8 cellular contexts compared by ENCODE assay signal in the genomic region with DNA sequence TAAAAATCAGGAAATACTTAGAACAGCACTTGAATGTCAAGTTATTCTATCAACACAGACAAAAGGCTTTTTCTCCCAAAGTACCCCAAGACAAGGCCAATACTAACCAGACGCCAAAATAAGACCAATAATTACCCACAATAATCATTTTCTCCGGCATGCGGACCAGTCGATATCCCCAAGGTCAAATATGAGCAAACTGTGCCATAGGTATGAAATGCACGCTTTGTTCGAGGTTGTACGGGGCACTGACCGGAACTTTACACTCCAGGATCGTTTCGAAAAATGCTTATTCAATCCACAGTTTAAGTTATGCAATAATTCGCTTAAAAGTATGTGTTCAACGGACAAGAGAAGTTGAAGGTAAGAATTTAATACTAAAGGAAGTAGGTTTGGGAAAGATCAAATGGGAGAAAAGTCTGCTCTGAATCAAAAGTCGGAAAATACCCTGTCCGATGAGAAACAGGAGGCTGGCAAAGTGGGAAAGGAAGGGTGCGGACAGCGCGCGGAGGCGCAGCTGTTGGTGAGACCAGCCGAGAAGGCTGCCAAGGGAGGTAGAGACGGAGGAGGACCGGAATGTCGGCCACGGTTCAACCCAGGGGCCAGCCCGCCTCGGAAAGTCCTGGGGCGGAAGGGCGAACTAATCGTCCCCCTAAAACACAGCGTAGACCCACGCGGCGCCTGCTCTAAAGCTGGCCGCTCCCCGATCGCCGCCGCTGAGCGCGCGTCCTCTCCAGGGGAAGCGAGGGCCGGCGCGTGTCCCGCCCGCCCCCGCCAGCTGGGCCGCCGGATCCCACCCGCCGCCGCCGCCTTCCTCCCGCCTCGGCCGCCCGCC. TPM values are rescaled to one million over a fixed set of nuclear protein-coding genes. Genes with fewer than 3 reads are reported as not detected.
A peak's percentile ranks its signal among the peaks of the same experiment; 100 is the strongest.
DNase-seq lines count a peak whose midpoint lies in the region; ATAC-seq and TF ChIP-seq lines count a peak whose summit lies in the region.

No MANE protein-coding gene starts in this region.

- H3K4me1 Mint-ChIP-seq in Caco-2 (ENCODE audit: low read depth, unreplicated experiment), result no peaks in the 10 kb centered on the region

- CTCF ChIA-PET in Caco-2 (lab: Charles Lee), result interaction anchor here (1.1 to 2.2 kb wide), 2 partner anchors 26 to 68 kb away, joined by 4 to 5 read pairs; a partner anchor contains a TSS

- no peak for TF ChIP-seq POLR2A in adrenal gland (IDR thresholded peaks at IDR 0.05)

- POLR2A ChIA-PET in Caco-2 (lab: Charles Lee), result interaction anchor here (1.0 kb wide), 1 partner anchor 69 kb away, joined by 3 read pairs; a partner anchor contains a TSS

- peaks cover 7% of the 10 kb centered on the region; the same call in 1 of the 2 replicates for H3K4me1 ChIP-seq in Caco-2
- peaks cover 13 to 40% of the 10 kb centered on the region in 2 donors for H3K4me1 ChIP-seq in adrenal gland (replicated peaks in 1 of 2)

- peak overlapping the region; percentile 95 for H3K27ac Mint-ChIP-seq in Caco-2 (ENCODE audit: unreplicated experiment)

- DNase-seq in Caco-2, result peak in 1 of 2 experiments; percentile 36
- DNase-seq in NCI-H446 treated with DMSO at 0.1 percent for 48 hours (lab: John Stamatoyannopoulos, UW), result peak; percentile 65
- peak in 6 of 7 donors; percentile 62 to 75 (median 68) for DNase-seq in adrenal gland
- peak; percentile 85 for DNase-seq in left ventricle myocardium superior
- peak; percentile 15 for DNase-seq in pulmonary artery endothelial cell (ENCODE audit: low read depth, low spot score)
- no peak for DNase-seq in NCI-H187 (lab: John Stamatoyannopoulos, UW)

- no peaks in the 10 kb centered on the region for H3K9me3 Mint-ChIP-seq in Caco-2 (ENCODE audit: unreplicated experiment)

- H3K4me3 ChIP-seq in Caco-2 (ENCODE audit: low read depth, low read length) (peak overlapping the region; percentile 81), adrenal gland (peak overlapping the region in 3 of 4 donors; percentile 47 to 82 (median 59))

- peak; percentile 44 for ATAC-seq in GM19023 (IDR thresholded peaks at IDR 0.05; ENCODE audit: unreplicated experiment)
- peak; percentile 24 for ATAC-seq in HG03108 (IDR thresholded peaks at IDR 0.05; ENCODE audit: unreplicated experiment)
- ATAC-seq in left ventricle myocardium superior, result peak; percentile 77

- H3K9me3 ChIP-seq in Caco-2, result no peaks in the 10 kb centered on the region
- no peaks in the 10 kb centered on the region for H3K9me3 ChIP-seq in adrenal gland (replicated peaks in 1 of 3)

- H3K36me3 Mint-ChIP-seq in Caco-2 (ENCODE audit: insufficient read depth, unreplicated experiment), result peaks cover 15% of the 10 kb centered on the region

- H3K27me3 Mint-ChIP-seq in Caco-2 (ENCODE audit: insufficient read depth, unreplicated experiment), result no peaks in the 10 kb centered on the region

- WGBS in adrenal gland, 4 donors, result 0% methylated on average over 30 to 58 of the region's 58 CpGs

- H3K4me3 Mint-ChIP-seq in Caco-2 (ENCODE audit: unreplicated experiment), result peak overlapping the region; percentile 88

- BruUV-seq in Caco-2 (replicated peaks; lab: Mats Ljungman, UMichigan), result no TSS peak

- H3K27me3 ChIP-seq in Caco-2 (replicated peaks; ENCODE audit: control insufficient read depth, insufficient read depth, low read length) (no peaks in the 10 kb centered on the region), adrenal gland (no peaks in the 10 kb centered on the region)

- H3K27ac ChIP-seq in adrenal gland, result peak overlapping the region; percentile 92 to 99 (median 94)

- no peak for TF ChIP-seq CTCF in Caco-2 (IDR thresholded peaks at IDR 0.05; ENCODE audit: insufficient read depth in 1 of 2, low read depth in 1 of 2, low read length in 1 of 2, severe bottlenecking in 1 of 2, unreplicated experiment in 1 of 2)
- no peak for TF ChIP-seq CTCF in adrenal gland (IDR thresholded peaks at IDR 0.05)

- intact Hi-C loops in Caco-2 (cut with micrococcal nuclease; ENCODE audit: unreplicated experiment), result loop anchor here (1.0 to 10.0 kb wide), 4 partner anchors 26 to 185 kb away; a partner anchor contains a TSS
- intact Hi-C loops in adrenal gland (cut with DNase I), result loop anchor here in 1 of 2 donors (10.0 kb wide), 1 partner anchor 69 kb away; a partner anchor contains a TSS
- intact Hi-C loops in left ventricle myocardium superior (cut with micrococcal nuclease), result no loop called here

- H3K36me3 ChIP-seq in Caco-2 (ENCODE audit: control insufficient read depth, insufficient read depth, low read length) (no peaks in the 10 kb centered on the region), adrenal gland (replicated peaks in 1 of 2) (peaks cover 0 to 5% of the 10 kb centered on the region in 2 donors)

RNA-seq across cellular contexts. Expression of a gene that starts 0.8 kb away (rescaled TPM):
- 0.57 TPM in 1 of 2 replicates, not detected in the other for total RNA-seq in Caco-2 (2022)
- 1 to 10 TPM in 1 of 8 donors, under 1 TPM in 3, not detected in 4; 0.29 to 1.5 (median 0.75) TPM for total RNA-seq in adrenal gland
- under 1 TPM in 2 of 3 donors, not detected in 1; 0.48 to 0.71 TPM for polyA plus RNA-seq in adrenal gland
- total RNA-seq in left ventricle myocardium superior, result 1.7 TPM
- total RNA-seq in pulmonary artery endothelial cell, result 0.66 and 0.95 TPM in 2 replicates

RNA-seq across cellular contexts. Expression of a gene that starts 1.0 kb away (rescaled TPM):
- total RNA-seq in Caco-2 (2022) (83.1 and 93.2 TPM in 2 replicates), adrenal gland (10 to 100 TPM; 34.0 to 81.5 (median 73.1) TPM), left ventricle myocardium superior (213 TPM), pulmonary artery endothelial cell (17.2 and 20.1 TPM in 2 replicates)
- polyA plus RNA-seq in adrenal gland, result 100 to 1,000 TPM in 1 of 3 donors, 10 to 100 TPM in 2; 61.5 to 172 (median 76.8) TPM

RNA-seq across cellular contexts. Expression of a gene that starts 26.3 kb away (rescaled TPM):
- 15.7 and 18.2 TPM in 2 replicates for total RNA-seq in Caco-2 (2022)
- total RNA-seq in adrenal gland, result 10 to 100 TPM; 23.4 to 30.8 (median 26.8) TPM
- polyA plus RNA-seq in adrenal gland, result 10 to 100 TPM; 12.4 to 66.9 (median 21.5) TPM
- 35.9 TPM for total RNA-seq in left ventricle myocardium superior
- 35.4 and 42.9 TPM in 2 replicates for total RNA-seq in pulmonary artery endothelial cell

Comparison
In these comparisons a context has a peak if more than half of its experiments do, and no peak if none do; other contexts are left out.
1. DNase-seq: peak in NCI-H446 treated with DMSO at 0.1 percent for 48 hours (single experiment), adrenal gland (6 of 7), left ventricle myocardium superior (single experiment) and pulmonary artery endothelial cell (single experiment); none in NCI-H187 (0 of 2).
2. ATAC-seq: peak in every context shown above with its lines; median percentile 77 in left ventricle myocardium superior; 44 in GM19023; 24 in HG03108.